Comparison of ENCODE assay signal across 19 cellular contexts in the genomic region with DNA sequence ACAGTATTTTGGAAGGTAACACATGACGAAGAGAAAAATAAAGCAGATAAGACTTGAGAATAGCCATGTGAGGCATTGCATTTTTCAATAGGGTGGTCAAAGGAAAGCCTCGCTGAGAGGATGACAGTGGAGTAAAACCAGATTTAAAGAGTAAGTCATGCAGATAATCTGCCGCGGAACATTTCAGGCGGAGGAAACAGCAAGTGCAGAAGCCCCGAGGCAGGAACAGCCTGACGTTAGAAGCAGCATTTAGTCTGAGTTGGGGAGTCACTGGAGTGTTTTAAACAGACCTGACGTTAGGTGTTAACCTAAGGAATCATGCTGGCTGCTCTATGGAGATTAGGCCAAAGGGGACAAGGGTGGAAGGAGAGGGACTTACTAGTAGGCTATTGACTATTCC.
"Had no signal": no experiment of that assay in that cellular context is flagged by ENCODE, and none has a peak within 500 bp of the region (broad histone marks: within the 10 kb centered on the region; RNA-seq: fewer than 3 reads in every experiment).

No MANE protein-coding gene starts in this region.

- DNase-seq: activated CD4-positive, alpha-beta T cell treated with anti-CD3 and anti-CD28 coated beads for 36 hours; activated CD4-positive, alpha-beta T cell treated with anti-CD3 and anti-CD28 coated beads, Interleukin-2, amount 50 U/mL, for 48 hours; activated naive CD4-positive, alpha-beta T cell; activated naive CD8-positive, alpha-beta T cell treated with anti-CD3 and anti-CD28 coated beads for 36 hours; activated T-cell treated with anti-CD3 and anti-CD28 coated beads for 4 hours; amygdala; body of pancreas; caudate nucleus; effector memory CD8-positive, alpha-beta T cell; esophagus squamous epithelium; heart right ventricle; immature natural killer cell; natural killer cell; nucleus accumbens; stimulated activated naive CD4-positive, alpha-beta T cell; T-helper 2 cell; thyroid gland had no signal

- ATAC-seq: activated CD4-positive, alpha-beta T cell treated with anti-CD3 and anti-CD28 coated beads for 36 hours; body of pancreas; effector memory CD8-positive, alpha-beta T cell; heart right ventricle; natural killer cell; WTC11 had no signal

- FAIRE-seq: urothelium cell line had no signal

- H3K27me3 ChIP-seq: body of pancreas, esophagus squamous epithelium, heart right ventricle, thyroid gland had no signal

- H3K4me1 ChIP-seq: body of pancreas, esophagus squamous epithelium, thyroid gland had no signal

- H3K27ac ChIP-seq: body of pancreas, esophagus squamous epithelium, heart right ventricle, thyroid gland had no signal

- H3K9me3 ChIP-seq: body of pancreas, esophagus squamous epithelium, heart right ventricle, thyroid gland had no signal

- H3K4me3 ChIP-seq: body of pancreas, esophagus squamous epithelium, heart right ventricle, thyroid gland had no signal
